Comparison of ENCODE assay signal across 9 cellular contexts in genomic region chr5:177427919-177428573, GRCh38. TPM values are rescaled to one million over a fixed set of nuclear protein-coding genes. Genes with fewer than 3 reads are reported as not detected.
DNase-seq lines count a peak whose midpoint lies in the region; ATAC-seq and TF ChIP-seq lines count a peak whose summit lies in the region.
"Had no signal": no experiment of that assay in that cellular context is flagged by ENCODE, and none has a peak within 500 bp of the region (broad histone marks: within the 10 kb centered on the region; RNA-seq: fewer than 3 reads in every experiment).

No MANE protein-coding gene starts in this region.

- H3K4me3 ChIP-seq in fibroblast of the aortic adventitia (ENCODE audit: low read depth, low read length) = peak overlapping the region; percentile 81

- H3K4me1 Mint-ChIP-seq in stimulated activated naive CD8-positive, alpha-beta T cell treated with anti-CD3 and anti-CD28 coated beads, Interleukin-15, amount 100 ng/mL, for 72 hours = peaks cover 68% of the 10 kb centered on the region

- H3K27me3 Mint-ChIP-seq in stimulated activated naive CD8-positive, alpha-beta T cell treated with anti-CD3 and anti-CD28 coated beads, Interleukin-15, amount 100 ng/mL, for 72 hours = no peaks in the 10 kb centered on the region

- DNase-seq in SIG-M5 treated with dmso at 0.1 percent for 504 hours (lab: John Stamatoyannopoulos, UW; ENCODE audit: unreplicated experiment) (peak; percentile 65), SIG-M5 (lab: John Stamatoyannopoulos, UW) (no peak), UCSD-AML1 (lab: John Stamatoyannopoulos, UW; ENCODE audit: unreplicated experiment) (peak; percentile 57), fibroblast of the aortic adventitia (ENCODE audit: low read depth) (no peak)
- DNase-seq in stimulated activated naive CD8-positive, alpha-beta T cell treated with anti-CD3 and anti-CD28 coated beads, Interleukin-15, amount 100 ng/mL, for 72 hours = peak; percentile 52 to 56

- H3K9me3 Mint-ChIP-seq in stimulated activated naive CD8-positive, alpha-beta T cell treated with anti-CD3 and anti-CD28 coated beads, Interleukin-15, amount 100 ng/mL, for 72 hours = no peaks in the 10 kb centered on the region

- TF ChIP-seq CTCF in fibroblast of the aortic adventitia (IDR thresholded peaks at IDR 0.05; ENCODE audit: insufficient read depth, low read length) = no peak

- H3K4me3 Mint-ChIP-seq in stimulated activated naive CD8-positive, alpha-beta T cell treated with anti-CD3 and anti-CD28 coated beads, Interleukin-15, amount 100 ng/mL, for 72 hours = peak overlapping the region; percentile 92 to 96

- no peak for ATAC-seq in stimulated activated naive CD8-positive, alpha-beta T cell treated with anti-CD3 and anti-CD28 coated beads, Interleukin-15, amount 100 ng/mL, for 72 hours
- ATAC-seq in GM21528 (IDR thresholded peaks at IDR 0.05; ENCODE audit: low FRiP score, unreplicated experiment) (no peak), GM18868 (IDR thresholded peaks at IDR 0.05; ENCODE audit: unreplicated experiment) (no peak), GM21576 (IDR thresholded peaks at IDR 0.05; ENCODE audit: unreplicated experiment) (no peak)

- peak overlapping the region; percentile 94 to 95 for H3K27ac Mint-ChIP-seq in stimulated activated naive CD8-positive, alpha-beta T cell treated with anti-CD3 and anti-CD28 coated beads, Interleukin-15, amount 100 ng/mL, for 72 hours

RNA-seq across cellular contexts. Expression of gene GRK6, which starts 1.6 kb away (rescaled TPM):
- 9.3 and 15.7 TPM in 2 replicates for total RNA-seq in fibroblast of the aortic adventitia (ENCODE audit: low replicate concordance)

RNA-seq across cellular contexts. Expression of gene PRR7, which starts 18.6 kb away (rescaled TPM):
- total RNA-seq in fibroblast of the aortic adventitia (ENCODE audit: low replicate concordance) = 2.2 and 8.8 TPM in 2 replicates

RNA-seq across cellular contexts. Expression of gene F12, which starts 18.7 kb away (rescaled TPM):
- 0.27 and 1.4 TPM in 2 replicates for total RNA-seq in fibroblast of the aortic adventitia (ENCODE audit: low replicate concordance)

RNA-seq across cellular contexts. Expression of gene PFN3, which starts 27.6 kb away (rescaled TPM):
- not detected in 2 replicates for total RNA-seq in fibroblast of the aortic adventitia (ENCODE audit: low replicate concordance)
- total RNA-seq: ovary had no signal

RNA-seq across cellular contexts. Expression of gene SLC34A1, which starts 43.8 kb away (rescaled TPM):
- total RNA-seq in fibroblast of the aortic adventitia (ENCODE audit: low replicate concordance) = not detected in 2 replicates
- total RNA-seq: ovary had no signal

Comparison
In these comparisons a context has a peak if more than half of its experiments do, and no peak if none do; other contexts are left out.
1. DNase-seq: peak in SIG-M5 treated with dmso at 0.1 percent for 504 hours (single experiment), UCSD-AML1 (single experiment) and stimulated activated naive CD8-positive, alpha-beta T cell treated with anti-CD3 and anti-CD28 coated beads, Interleukin-15, amount 100 ng/mL, for 72 hours (2 of 2); none in SIG-M5 (single experiment) and fibroblast of the aortic adventitia (single experiment).